ENCODE assay signal across 28 cellular contexts in genomic region chr3:45406812-45407211, GRCh38.
"Had no signal": no experiment of that assay in that cellular context is flagged by ENCODE, and none has a peak within 500 bp of the region (broad histone marks: within the 10 kb centered on the region; RNA-seq: fewer than 3 reads in every experiment).

No MANE protein-coding gene starts in this region.

- H3K36me3 ChIP-seq: adrenal gland, pancreas had no signal

- H3K4me3 ChIP-seq: adrenal gland, body of pancreas, gastroesophageal sphincter, pancreas, psoas muscle, sigmoid colon, tibial artery, upper lobe of right lung had no signal

- H3K9me3 ChIP-seq: adrenal gland, body of pancreas, gastroesophageal sphincter, pancreas, psoas muscle, sigmoid colon, tibial artery, upper lobe of right lung had no signal

- DNase-seq: activated CD4-positive, alpha-beta memory T cell treated with anti-CD3 and anti-CD28 coated beads for 36 hours; activated CD4-positive, alpha-beta T cell treated with anti-CD3 and anti-CD28 coated beads, Interleukin-2, amount 10 ng/mL, durations not matched to agents 24 days and 14 days; activated CD4-positive, CD25-positive, alpha-beta regulatory T cell treated with anti-CD3 and anti-CD28 coated beads, Interleukin-2, amount 50 U/mL, for 72 hours; activated CD8-positive, alpha-beta memory T cell treated with anti-CD3 and anti-CD28 coated beads, Interleukin-2, amount 50 U/mL, for 4 hours; activated effector memory CD4-positive, alpha-beta T cell treated with anti-CD3 and anti-CD28 coated beads, Interleukin-2, amount 50 U/mL, for 16 hours; activated naive CD4-positive, alpha-beta T cell treated with anti-CD3 and anti-CD28 coated beads for 36 hours; activated naive CD8-positive, alpha-beta T cell treated with anti-CD3 and anti-CD28 coated beads for 36 hours; activated T-cell treated with anti-CD3 and anti-CD28 coated beads, Interleukin-2, amount 50 U/mL, for 1 hour; adrenal gland; aorta; body of pancreas; effector memory CD8-positive, alpha-beta T cell; erythroblast; kidney; midbrain; naive thymus-derived CD8-positive, alpha-beta T cell; nucleus accumbens; pancreas; psoas muscle; sigmoid colon; small intestine; stimulated activated CD4-positive, alpha-beta T cell treated with anti-CD3 and anti-CD28 coated beads, Interleukin-4, amount 100 ng/mL, for 24 hours; T-helper 17 cell; T1000; tibial artery; upper lobe of right lung had no signal

- H3K27ac ChIP-seq: adrenal gland, body of pancreas, pancreas, psoas muscle, sigmoid colon, upper lobe of right lung had no signal

- ATAC-seq: body of pancreas; effector memory CD8-positive, alpha-beta T cell; gastroesophageal sphincter; naive thymus-derived CD8-positive, alpha-beta T cell; pancreas; stimulated activated effector memory CD8-positive, alpha-beta T cell treated with anti-CD3 and anti-CD28 coated beads, Interleukin-12 subunit alpha, Interleukin-12 subunit beta, amount 100 ng/mL, for 72 hours; T-helper 17 cell; upper lobe of right lung had no signal

- H3K27me3 ChIP-seq: adrenal gland, body of pancreas, gastroesophageal sphincter, pancreas, sigmoid colon, tibial artery, upper lobe of right lung had no signal

- H3K4me1 ChIP-seq: body of pancreas, upper lobe of right lung had no signal
